ENCODE assay signal across 10 cellular contexts in the genomic region with DNA sequence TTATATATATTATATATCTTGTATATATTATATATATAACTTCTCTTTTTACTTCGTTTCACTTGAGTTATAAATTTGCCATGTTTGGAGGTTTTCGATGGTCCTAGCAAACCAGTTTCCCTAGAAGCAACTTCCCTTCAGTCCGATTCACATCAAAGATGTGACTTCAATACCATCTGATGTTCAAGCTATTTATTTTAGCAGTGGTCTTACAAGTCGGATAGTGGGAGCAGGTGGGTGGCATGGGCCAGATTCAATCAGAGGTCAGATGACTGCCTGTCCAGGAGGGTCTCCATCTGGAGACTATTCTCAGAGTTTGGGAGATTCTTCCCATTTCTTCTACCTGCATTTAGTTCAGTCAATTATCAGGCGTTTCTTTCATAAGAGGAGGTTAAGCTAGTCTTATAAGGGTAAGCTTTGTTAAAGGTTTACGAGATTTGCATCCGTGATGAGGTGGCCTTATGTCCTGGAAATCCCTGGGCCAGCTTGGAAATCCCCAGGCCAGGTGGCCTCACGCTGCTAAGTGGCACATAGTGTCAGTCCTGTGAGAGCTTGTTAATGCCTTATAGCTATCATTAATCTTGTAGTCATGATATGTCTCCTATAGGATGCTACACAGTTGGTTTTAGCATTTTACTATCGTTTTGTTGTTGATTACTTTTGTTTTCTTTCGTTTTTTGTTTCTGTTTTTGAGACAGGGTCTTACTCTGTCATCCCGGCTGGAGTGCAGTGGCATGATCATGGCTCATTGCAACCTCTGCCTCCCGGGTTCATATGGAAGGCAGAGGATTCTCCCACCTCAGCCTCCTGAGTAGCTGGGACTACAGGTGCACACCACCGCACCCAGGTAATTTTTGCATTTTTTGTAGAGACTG.
DNase-seq lines count a peak whose midpoint lies in the region; ATAC-seq lines count a peak whose summit lies in the region.
"Had no signal": no experiment of that assay in that cellular context is flagged by ENCODE, and none has a peak within 500 bp of the region (broad histone marks: within the 10 kb centered on the region; RNA-seq: fewer than 3 reads in every experiment).

No MANE protein-coding gene starts in this region.

- peaks cover 3% of the 10 kb centered on the region for H3K9me3 Mint-ChIP-seq in T-helper 2 cell treated with Interferon-gamma antibody and Interleukin-4, amounts not matched to agents 5 μg/mL and 100 μg/mL, for 36 hours

- H3K4me1 Mint-ChIP-seq in T-helper 2 cell treated with Interferon-gamma antibody and Interleukin-4, amounts not matched to agents 5 μg/mL and 100 μg/mL, for 36 hours (ENCODE audit: low read depth), result no peaks in the 10 kb centered on the region

- intact Hi-C loops in sciatic nerve (cut with DNase I), result no loop called here

- no peaks in the 10 kb centered on the region for H3K36me3 Mint-ChIP-seq in T-helper 2 cell treated with Interferon-gamma antibody and Interleukin-4, amounts not matched to agents 5 μg/mL and 100 μg/mL, for 36 hours (ENCODE audit: low read depth)

- no peaks in the 10 kb centered on the region for H3K27me3 Mint-ChIP-seq in T-helper 2 cell treated with Interferon-gamma antibody and Interleukin-4, amounts not matched to agents 5 μg/mL and 100 μg/mL, for 36 hours (ENCODE audit: low read depth)

- ATAC-seq in GM18511 (IDR thresholded peaks at IDR 0.05; ENCODE audit: unreplicated experiment) (peak; percentile 88), GM21423 (IDR thresholded peaks at IDR 0.05; ENCODE audit: unreplicated experiment) (peak; percentile 75), HG03280 (IDR thresholded peaks at IDR 0.05; ENCODE audit: unreplicated experiment) (peak; percentile 74), sciatic nerve (no peak)
- ATAC-seq: lower lobe of right lung had no signal

- H3K27ac Mint-ChIP-seq in T-helper 2 cell treated with Interferon-gamma antibody and Interleukin-4, amounts not matched to agents 5 μg/mL and 100 μg/mL, for 36 hours, result no peak overlapping the region

- H3K4me3 Mint-ChIP-seq in T-helper 2 cell treated with Interferon-gamma antibody and Interleukin-4, amounts not matched to agents 5 μg/mL and 100 μg/mL, for 36 hours, result no peak overlapping the region

- DNase-seq in ecto neural progenitor cell (ENCODE audit: low spot score) (peak; percentile 21), GM19240 (ENCODE audit: insufficient read length, low spot score) (no peak), sciatic nerve (ENCODE audit: low spot score) (no peak), SW480 (ENCODE audit: low spot score) (no peak)
- DNase-seq in T-helper 2 cell treated with Interferon-gamma antibody and Interleukin-4, amounts not matched to agents 5 μg/mL and 100 μg/mL, for 36 hours (ENCODE audit: low spot score), result no peak
- DNase-seq: lower lobe of right lung, NCI-H526 treated with DMSO at 0.1 percent for 48 hours had no signal
